In genomic region chr14:31024577-31025334, GRCh38 we compare ENCODE assay signal across 8 cellular contexts.
DNase-seq lines count a peak whose midpoint lies in the region; ATAC-seq and TF ChIP-seq lines count a peak whose summit lies in the region.

No MANE protein-coding gene starts in this region.

- ATAC-seq in HG03460 (IDR thresholded peaks at IDR 0.05; ENCODE audit: unreplicated experiment): no peak
- ATAC-seq in GM19467 (IDR thresholded peaks at IDR 0.05; ENCODE audit: unreplicated experiment): no peak

- H3K36me3 Mint-ChIP-seq in nephron progenitor cell (ENCODE audit: low read depth): peaks cover 35% of the 10 kb centered on the region

- H3K9me3 ChIP-seq in ES-I3 (ENCODE audit: control insufficient read depth, insufficient read depth, low read length): no peaks in the 10 kb centered on the region
- H3K9me3 ChIP-seq in NT2/D1 (ENCODE audit: insufficient read depth, low read length): no peaks in the 10 kb centered on the region
- no peaks in the 10 kb centered on the region for H3K9me3 ChIP-seq in endocrine pancreas (ENCODE audit: control insufficient read depth, low read length)

- peaks cover 32% of the 10 kb centered on the region for H3K4me1 Mint-ChIP-seq in nephron progenitor cell

- H3K36me3 ChIP-seq in ES-I3 (ENCODE audit: insufficient read depth, low read length) (no peaks in the 10 kb centered on the region; the same call in 1 of the 2 replicates), NT2/D1 (ENCODE audit: insufficient read depth, insufficient read length, low read length) (peaks cover 20% of the 10 kb centered on the region), endocrine pancreas (ENCODE audit: control insufficient read depth, insufficient read depth, low read length) (no peaks in the 10 kb centered on the region)

- H3K9me3 Mint-ChIP-seq in nephron progenitor cell: peaks cover 11% of the 10 kb centered on the region

- H3K27me3 ChIP-seq in NT2/D1 (ENCODE audit: insufficient read depth, insufficient read length) (no peaks in the 10 kb centered on the region), endocrine pancreas (ENCODE audit: control insufficient read depth, insufficient read depth, low read length) (no peaks in the 10 kb centered on the region)

- TF ChIP-seq CTCF in nephron progenitor cell (IDR thresholded peaks at IDR 0.05): no peak

- H3K4me1 ChIP-seq in ES-I3 (ENCODE audit: insufficient read depth, low read length) (peaks cover 7% of the 10 kb centered on the region; the same call in 1 of the 2 replicates), NT2/D1 (ENCODE audit: insufficient read depth, insufficient read length) (no peaks in the 10 kb centered on the region), endocrine pancreas (ENCODE audit: control insufficient read depth, insufficient read depth, low read length) (peaks cover 14% of the 10 kb centered on the region)

- H3K4me3 ChIP-seq in NT2/D1 (ENCODE audit: insufficient read length, low read depth) (peak overlapping the region; percentile 85), endocrine pancreas (ENCODE audit: control insufficient read depth, insufficient read depth, low read length) (peak overlapping the region; percentile 96)

- H3K4me3 Mint-ChIP-seq in nephron progenitor cell: peak overlapping the region; percentile 93

- H3K27me3 Mint-ChIP-seq in nephron progenitor cell (ENCODE audit: low read depth, poor library complexity): no peaks in the 10 kb centered on the region

- DNase-seq in NT2/D1 (ENCODE audit: low read depth, low spot score) (no peak), nephron progenitor cell (no peak), T1000 (lab: John Stamatoyannopoulos, UW) (no peak), NCI-H2171 (lab: John Stamatoyannopoulos, UW) (no peak)

- H3K27ac Mint-ChIP-seq in nephron progenitor cell: peak overlapping the region; percentile 64

- peak overlapping the region; percentile 92 for H3K9ac ChIP-seq in ES-I3 (ENCODE audit: low read depth, low read length)
- H3K9ac ChIP-seq in NT2/D1 (ENCODE audit: insufficient read length, low read depth): peak overlapping the region; percentile 95
- H3K9ac ChIP-seq in endocrine pancreas (ENCODE audit: control insufficient read depth, insufficient read depth, low read length): peak overlapping the region; percentile 95
